13 cellular contexts compared by ENCODE assay signal in genomic region chr10:117163061-117163953, GRCh38. TPM values are rescaled to one million over a fixed set of nuclear protein-coding genes. Genes with fewer than 3 reads are reported as not detected.
DNase-seq lines count a peak whose midpoint lies in the region; ATAC-seq, FAIRE-seq and TF ChIP-seq lines count a peak whose summit lies in the region.
"Had no signal": no experiment of that assay in that cellular context is flagged by ENCODE, and none has a peak within 500 bp of the region (broad histone marks: within the 10 kb centered on the region; RNA-seq: fewer than 3 reads in every experiment).

No MANE protein-coding gene starts in this region.

- no peak for FAIRE-seq in keratinocyte (lab: Jason Lieb, UNC)
- FAIRE-seq: bronchial epithelial cell had no signal

- no peak overlapping the region for H3K27ac ChIP-seq in cardiac muscle cell
- no peak overlapping the region for H3K27ac ChIP-seq in right atrium auricular region
- no peak overlapping the region for H3K27ac ChIP-seq in keratinocyte (ENCODE audit: control insufficient read depth, insufficient read depth, low read length)
- H3K27ac ChIP-seq in testis: no peak overlapping the region
- H3K27ac ChIP-seq: gastroesophageal sphincter, parathyroid adenoma had no signal

- H4K20me1 ChIP-seq in keratinocyte (ENCODE audit: control insufficient read depth, extremely low read depth, insufficient read depth, low read length): peaks cover 8% of the 10 kb centered on the region

- POLR2A ChIA-PET in WTC11 (lab: Charles Lee): no interaction called here

- dilution Hi-C loops in keratinocyte (cut with MboI; ENCODE audit: extremely low pct_ligation_motif_present, low sequenced_read_pairs): no loop called here

- H3K27me3 ChIP-seq in cardiac muscle cell (peaks cover 100% of the 10 kb centered on the region), right atrium auricular region (peaks cover 54 to 72% of the 10 kb centered on the region in 2 donors), keratinocyte (ENCODE audit: control insufficient read depth, extremely low read depth, insufficient read depth, low read length) (peaks cover 93% of the 10 kb centered on the region), testis (peaks cover 8% of the 10 kb centered on the region)

- peaks cover 100% of the 10 kb centered on the region for H3K27me3 Mint-ChIP-seq in WTC11 (ENCODE audit: low read depth)

- no peaks in the 10 kb centered on the region for H3K36me3 Mint-ChIP-seq in WTC11

- peak overlapping the region; percentile 28 for H3K4me3 ChIP-seq in cardiac muscle cell
- H3K4me3 ChIP-seq in right atrium auricular region: peak overlapping the region in 1 of 2 donors; percentile 29
- no peak overlapping the region for H3K4me3 ChIP-seq in keratinocyte (ENCODE audit: control insufficient read depth in 2 of 3, extremely low read depth in 1 of 3, insufficient read depth in 2 of 3, low read depth in 1 of 3, low read length in 3 of 3)
- H3K4me3 ChIP-seq in testis: peak overlapping the region; percentile 2 to 15

- ATAC-seq in WTC11: peak; percentile 50
- ATAC-seq: gastroesophageal sphincter had no signal

- H3K4me1 ChIP-seq in cardiac muscle cell (ENCODE audit: low read depth) (no peaks in the 10 kb centered on the region), right atrium auricular region (peaks cover 0 to 44% of the 10 kb centered on the region in 2 donors), keratinocyte (ENCODE audit: control insufficient read depth, extremely low read depth, insufficient read depth, low read length) (peaks cover 10% of the 10 kb centered on the region), testis (peaks cover 11% of the 10 kb centered on the region)

- 4 to 13% methylated on average over 12 to 69 of the region's 82 CpGs for WGBS in testis, 2 donors

- peak in 1 of 2 donors; percentile 51 for DNase-seq in cardiac muscle cell (ENCODE audit: low read depth in 1 of 2, low spot score in 1 of 2)
- DNase-seq in right atrium auricular region (ENCODE audit: low spot score): no peak
- DNase-seq in WTC11 (ENCODE audit: low spot score): peak; percentile 82
- no peak for DNase-seq in keratinocyte (ENCODE audit: low read depth, low spot score)
- DNase-seq in testis: no peak
- no peak for DNase-seq in mesenteric fat pad (ENCODE audit: low spot score)
- DNase-seq in NCI-H1092 (lab: John Stamatoyannopoulos, UW): no peak
- DNase-seq in kidney glomerular epithelial cell (lab: John Stamatoyannopoulos, UW): no peak
- DNase-seq: activated CD4-positive, alpha-beta T cell treated with anti-CD3 and anti-CD28 coated beads for 1 hour; COR-L47 had no signal

- no peak overlapping the region for H2AFZ ChIP-seq in keratinocyte (ENCODE audit: control insufficient read depth, low read length)
- H2AFZ ChIP-seq: parathyroid adenoma had no signal

- H3K4me3 Mint-ChIP-seq in WTC11: peak overlapping the region; percentile 58

- no peaks in the 10 kb centered on the region for H3K79me2 ChIP-seq in keratinocyte (ENCODE audit: control insufficient read depth, insufficient read depth, low read length)
- H3K79me2 ChIP-seq: parathyroid adenoma had no signal

- peak overlapping the region; percentile 16 for H3K4me2 ChIP-seq in keratinocyte (ENCODE audit: control insufficient read depth, extremely low read depth, insufficient read depth, low read depth, low read length)

- CTCF ChIA-PET in WTC11 (lab: Charles Lee): interaction anchor here (0.9 to 5.0 kb wide), 7 partner anchors 11 to 270 kb away, joined by 3 to 24 read pairs (median 7); no protein-coding TSS in a partner anchor

- TF ChIP-seq CTCF in cardiac muscle cell (IDR thresholded peaks at IDR 0.05; ENCODE audit: low read depth, low read length) (no peak), right atrium auricular region (IDR thresholded peaks at IDR 0.05) (no peak), WTC11 (IDR thresholded peaks at IDR 0.05) (peak; percentile 31; the same call in 1 of the 2 replicates), keratinocyte (optimal IDR thresholded peaks at IDR 0.05 in 1 of 3, IDR thresholded peaks at IDR 0.05 in 1 of 3, conservative IDR thresholded peaks at IDR 0.05 in 1 of 3; ENCODE audit: extremely low read depth in 1 of 3, insufficient read depth in 2 of 3, low read length in 3 of 3) (no peak), testis (IDR thresholded peaks at IDR 0.05) (no peak)

- no peak overlapping the region for H3K27ac Mint-ChIP-seq in WTC11

- no peaks in the 10 kb centered on the region for H3K9me3 Mint-ChIP-seq in WTC11

- intact Hi-C loops in testis (cut with DNase I; ENCODE audit: low total_unique reads): no loop called here

- H3K9me3 ChIP-seq in cardiac muscle cell (ENCODE audit: low read depth) (no peaks in the 10 kb centered on the region), right atrium auricular region (no peaks in the 10 kb centered on the region), keratinocyte (ENCODE audit: control insufficient read depth, low read depth, low read length) (no peaks in the 10 kb centered on the region), testis (no peaks in the 10 kb centered on the region)
- H3K9me3 ChIP-seq: gastroesophageal sphincter had no signal

- H3K4me1 Mint-ChIP-seq in WTC11: peaks cover 70% of the 10 kb centered on the region

- H3K9ac ChIP-seq in keratinocyte (ENCODE audit: control insufficient read depth, extremely low read depth, insufficient read depth, low read length): no peak overlapping the region
- H3K9ac ChIP-seq: parathyroid adenoma had no signal

- H3K36me3 ChIP-seq in cardiac muscle cell (no peaks in the 10 kb centered on the region), right atrium auricular region (no peaks in the 10 kb centered on the region), keratinocyte (ENCODE audit: control insufficient read depth in 2 of 2, extremely low read depth in 1 of 2, insufficient read depth in 2 of 2, low read length in 2 of 2) (no peaks in the 10 kb centered on the region), testis (ENCODE audit: low read depth, missing control alignments) (no peaks in the 10 kb centered on the region)
- H3K36me3 ChIP-seq: gastroesophageal sphincter had no signal

- H3K9me1 ChIP-seq in keratinocyte (ENCODE audit: control insufficient read depth, extremely low read depth, insufficient read depth, low read length): no peaks in the 10 kb centered on the region

- no peak for TF ChIP-seq POLR2A in testis (IDR thresholded peaks at IDR 0.05)

TF ChIP-seq in WTC11, 78 proteins besides CTCF, POLR2A, EP300 and RAD21 (continues in another document):
- TF ChIP-seq JUN (CRISPR knock-in tag; IDR thresholded peaks at IDR 0.05): no peak

RNA-seq across cellular contexts. Expression of gene VAX1, which starts 25.2 kb away (rescaled TPM):
- not detected in 2 replicates for total RNA-seq in cardiac muscle cell
- polyA plus RNA-seq in cardiac muscle cell: not detected in 2 replicates
- total RNA-seq in right atrium auricular region: not detected
- 0.04 TPM in 1 of 3 replicates, not detected in the others for total RNA-seq in WTC11 (2021)
- polyA plus RNA-seq in keratinocyte: 0.03 to 0.04 TPM in 2 of 3 replicates, not detected in the other
- not detected for polyA plus RNA-seq in keratinocyte (2011; ENCODE audit: low read depth)
- polyA plus RNA-seq in keratinocyte (2011; cell fraction: cytosol; rRNA removed): 0.04 TPM in 1 of 2 replicates, not detected in the other
- not detected in 2 replicates for polyA plus RNA-seq in keratinocyte (2011; cell fraction: nucleus; rRNA removed)
- 0.06 TPM in 1 of 2 replicates, not detected in the other for polyA plus RNA-seq in keratinocyte (2012; ENCODE audit: low replicate concordance)
- not detected in 3 replicates for polyA minus RNA-seq in keratinocyte
- polyA minus RNA-seq in keratinocyte (2011; cell fraction: cytosol; rRNA and poly(A)+ RNA removed): not detected
- polyA minus RNA-seq in keratinocyte (2011; cell fraction: nucleus; rRNA and poly(A)+ RNA removed): not detected in 2 replicates
- total RNA-seq in testis: under 1 TPM; 0.56 to 0.71 TPM
- 0.47 TPM for polyA plus RNA-seq in testis (ENCODE audit: insufficient read depth, low read depth, low replicate concordance)
- total RNA-seq in mesenteric fat pad: not detected
- total RNA-seq: bronchial epithelial cell, gastroesophageal sphincter had no signal

RNA-seq across cellular contexts. Expression of gene KCNK18, which starts 34.0 kb away (rescaled TPM):
- total RNA-seq in cardiac muscle cell: not detected in 2 replicates
- polyA plus RNA-seq in cardiac muscle cell: not detected in 2 replicates
- total RNA-seq in right atrium auricular region: not detected
- total RNA-seq in WTC11 (2021): not detected in 3 replicates
- polyA plus RNA-seq in keratinocyte: not detected in 3 replicates
- polyA plus RNA-seq in keratinocyte (2011; ENCODE audit: low read depth): not detected
- polyA plus RNA-seq in keratinocyte (2011; cell fraction: cytosol; rRNA removed): not detected in 2 replicates
- not detected in 2 replicates for polyA plus RNA-seq in keratinocyte (2011; cell fraction: nucleus; rRNA removed)
- not detected in 2 replicates for polyA plus RNA-seq in keratinocyte (2012; ENCODE audit: low replicate concordance)
- polyA minus RNA-seq in keratinocyte: not detected in 3 replicates
- polyA minus RNA-seq in keratinocyte (2011; cell fraction: cytosol; rRNA and poly(A)+ RNA removed): not detected
- polyA minus RNA-seq in keratinocyte (2011; cell fraction: nucleus; rRNA and poly(A)+ RNA removed): not detected in 2 replicates
- not detected for total RNA-seq in testis
- 0.66 TPM for polyA plus RNA-seq in testis (ENCODE audit: insufficient read depth, low read depth, low replicate concordance)
- not detected for total RNA-seq in mesenteric fat pad
- total RNA-seq: bronchial epithelial cell, gastroesophageal sphincter had no signal

Comparison
In these comparisons a context has a peak if more than half of its experiments do, and no peak if none do; other contexts are left out.
1. H3K4me3 ChIP-seq: peak in cardiac muscle cell (single experiment) and testis (2 of 2); none in keratinocyte (0 of 3).